In genomic region chr1:234772345-234773147, GRCh38 we compare ENCODE assay signal across 8 cellular contexts.
DNase-seq lines count a peak whose midpoint lies in the region; ATAC-seq lines count a peak whose summit lies in the region.

No MANE protein-coding gene starts in this region.

- H3K4me3 Mint-ChIP-seq in activated naive CD8-positive, alpha-beta T cell treated with anti-CD3 and anti-CD28 coated beads, Interleukin-2, amount 50 U/mL, for 24 hours = peak overlapping the region; percentile 69

- peak overlapping the region; percentile 94 for H3K27ac Mint-ChIP-seq in activated naive CD8-positive, alpha-beta T cell treated with anti-CD3 and anti-CD28 coated beads, Interleukin-2, amount 50 U/mL, for 24 hours

- H3K27me3 Mint-ChIP-seq in activated naive CD8-positive, alpha-beta T cell treated with anti-CD3 and anti-CD28 coated beads, Interleukin-2, amount 50 U/mL, for 24 hours = no peaks in the 10 kb centered on the region

- H3K36me3 Mint-ChIP-seq in activated naive CD8-positive, alpha-beta T cell treated with anti-CD3 and anti-CD28 coated beads, Interleukin-2, amount 50 U/mL, for 24 hours (ENCODE audit: low read depth) = peaks cover 5% of the 10 kb centered on the region

- DNase-seq in DMS 273 (lab: John Stamatoyannopoulos, UW; ENCODE audit: unreplicated experiment) (peak; percentile 86), HS-5 (ENCODE audit: low read depth) (peak; percentile 98), T follicular helper cell (ENCODE audit: low read depth) (peak; percentile 74), hepatic stellate cell (ENCODE audit: low spot score) (peak; percentile 96), HuH-7 (ENCODE audit: low spot score) (no peak)
- peak; percentile 84 for DNase-seq in activated naive CD8-positive, alpha-beta T cell treated with anti-CD3 and anti-CD28 coated beads, Interleukin-2, amount 50 U/mL, for 24 hours
- peak; percentile 77 to 86 for DNase-seq in stimulated activated CD4-positive, alpha-beta T cell treated with anti-CD3 and anti-CD28 coated beads, Interleukin-12 subunit alpha, Interleukin-12 subunit beta, amount 100 ng/mL, for 24 hours (ENCODE audit: low read depth in 2 of 2)

- H3K4me1 Mint-ChIP-seq in activated naive CD8-positive, alpha-beta T cell treated with anti-CD3 and anti-CD28 coated beads, Interleukin-2, amount 50 U/mL, for 24 hours = peaks cover 59% of the 10 kb centered on the region

- H3K9me3 Mint-ChIP-seq in activated naive CD8-positive, alpha-beta T cell treated with anti-CD3 and anti-CD28 coated beads, Interleukin-2, amount 50 U/mL, for 24 hours = peaks cover 4% of the 10 kb centered on the region

- ATAC-seq in GM21423 (IDR thresholded peaks at IDR 0.05; ENCODE audit: unreplicated experiment) = peak; percentile 90
- peak; percentile 74 for ATAC-seq in activated naive CD8-positive, alpha-beta T cell treated with anti-CD3 and anti-CD28 coated beads, Interleukin-2, amount 50 U/mL, for 24 hours
